ENCODE assay signal across 8 cellular contexts in the genomic region with DNA sequence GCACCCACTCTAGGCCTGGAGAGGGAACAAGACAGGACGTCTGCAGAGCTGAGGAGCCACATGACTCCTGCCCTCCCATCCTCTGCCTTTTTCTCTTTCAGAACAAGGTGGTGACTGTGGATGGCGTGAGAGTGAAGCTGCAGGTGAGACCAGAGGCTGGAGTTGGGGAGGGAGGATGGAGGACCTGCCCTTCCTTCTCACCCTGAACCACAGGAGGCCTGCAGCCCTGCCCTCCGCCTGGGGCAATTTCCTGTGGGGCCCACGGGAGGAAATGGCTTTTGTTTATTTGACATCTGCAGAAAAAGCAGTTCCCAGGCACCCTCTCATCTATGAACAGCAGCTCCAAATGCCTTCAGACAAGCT. TPM values are rescaled to one million over a fixed set of nuclear protein-coding genes. Genes with fewer than 3 reads are reported as not detected.
DNase-seq lines count a peak whose midpoint lies in the region; ATAC-seq, FAIRE-seq and TF ChIP-seq lines count a peak whose summit lies in the region.

No MANE protein-coding gene starts in this region.

- POLR2A ChIA-PET in CD4-positive, alpha-beta memory T cell (lab: Charles Lee; ENCODE audit: partially characterized antibody), result interaction anchor here (0.6 to 9.1 kb wide), 20 partner anchors 9 to 275 kb away, joined by 3 to 195 read pairs (median 5); a partner anchor contains a TSS
- POLR2A ChIA-PET in PC-3 (lab: Charles Lee; ENCODE audit: unreplicated experiment), result interaction anchor here (0.7 kb wide), 1 partner anchor 35 kb away, joined by 6 read pairs; no protein-coding TSS in a partner anchor
- POLR2A ChIA-PET in H1 (lab: Charles Lee; ENCODE audit: partially characterized antibody), result interaction anchor here (0.7 to 1.8 kb wide), 5 partner anchors 8 to 41 kb away, joined by 3 to 4 read pairs (median 3); a partner anchor contains a TSS

- peak overlapping the region; percentile 20 to 30 for H3K4me3 ChIP-seq in CD4-positive, alpha-beta memory T cell (ENCODE audit: low read length in 2 of 2)
- H3K4me3 ChIP-seq in PC-3 (ENCODE audit: low read length), result no peak overlapping the region
- H3K4me3 ChIP-seq in H1 (ENCODE audit: extremely low read depth in 1 of 4, insufficient read depth in 2 of 4, low read depth in 3 of 4, low read length in 4 of 4), result no peak overlapping the region
- H3K4me3 ChIP-seq in BE2C (ENCODE audit: low read depth, low read length), result no peak overlapping the region
- peak overlapping the region in 1 of 10 donors; percentile 9 for H3K4me3 ChIP-seq in heart right ventricle

- peak overlapping the region; percentile 63; the same call in 1 of the 2 replicates for H2BK12ac ChIP-seq in H1 (ENCODE audit: low read depth, low read length)

- intact Hi-C loops in CD4-positive, alpha-beta memory T cell (cut with micrococcal nuclease), result loop anchor here (1.0 kb wide), 1 partner anchor 38 kb away; no protein-coding TSS in a partner anchor
- intact Hi-C loops in PC-3 (cut with micrococcal nuclease), result no loop called here
- intact Hi-C loops in heart right ventricle (cut with DNase I), result loop anchor here in 4 of 10 donors (5.0 to 10.0 kb wide), 5 partner anchors 40 to 537 kb away; a partner anchor contains a TSS

- H4K8ac ChIP-seq in H1 (ENCODE audit: extremely low read depth, insufficient read depth, low read length), result no peak overlapping the region

- TF ChIP-seq EP300 in H1 (IDR thresholded peaks at IDR 0.05; ENCODE audit: borderline replicate concordance in 1 of 2, low read depth in 2 of 2, low read length in 2 of 2), result no peak

- no peaks in the 10 kb centered on the region for H3K27me3 Mint-ChIP-seq in CD4-positive, alpha-beta memory T cell
- H3K27me3 Mint-ChIP-seq in nephron progenitor cell (ENCODE audit: low read depth, poor library complexity), result peaks cover 37% of the 10 kb centered on the region

- H3K79me2 ChIP-seq in PC-3 (ENCODE audit: low read length) (no peaks in the 10 kb centered on the region), H1 (ENCODE audit: control insufficient read depth in 1 of 2, insufficient read depth in 2 of 2, low read length in 2 of 2) (no peaks in the 10 kb centered on the region)

- H2AK5ac ChIP-seq in H1 (ENCODE audit: low read depth, low read length), result 0 out of 2 replicates have a peak overlapping the region, but pooled peaks have one; percentile 55

- WGBS in H1 (ENCODE audit: extremely low coverage in 1 of 2, insufficient coverage in 1 of 2, insufficient read length in 1 of 2, insufficient replicate concordance in 2 of 2, low coverage in 1 of 2, low lambda C conversion rate in 2 of 2, missing lambda C conversion rate in 1 of 2), 2 experiments, result 68% methylated on average over 3 of the region's 4 CpGs; no CpG with 5 or more reads in 1 of the 2 experiments
- 33 to 35% methylated on average over 4 of the region's 4 CpGs for WGBS in heart right ventricle, 2 donors

- H3F3A ChIP-seq in PC-3 (ENCODE audit: low read length, unreplicated experiment), result no peaks in the 10 kb centered on the region

- H3K79me1 ChIP-seq in H1 (ENCODE audit: low read depth, low read length), result no peaks in the 10 kb centered on the region

- no peak overlapping the region for H2BK20ac ChIP-seq in H1 (ENCODE audit: low read length)

- peaks cover 95% of the 10 kb centered on the region for H3K4me1 ChIP-seq in CD4-positive, alpha-beta memory T cell (ENCODE audit: insufficient read depth, low read length)
- H3K4me1 ChIP-seq in PC-3 (ENCODE audit: insufficient read depth, low read length) (peaks cover 22% of the 10 kb centered on the region), H1 (replicated peaks in 1 of 4; ENCODE audit: control insufficient read depth in 3 of 4, insufficient read depth in 4 of 4, low read length in 3 of 4) (peaks cover 10 to 29% (median 19%) of the 10 kb centered on the region in 4 experiments), BE2C (no peaks in the 10 kb centered on the region), heart right ventricle (peaks cover 7 to 97% (median 43%) of the 10 kb centered on the region in 9 donors)

- H2BK5ac ChIP-seq in H1 (ENCODE audit: low read depth, low read length), result peak overlapping the region; percentile 53; the same call in 1 of the 2 replicates

- BruUV-seq in PC-3 (replicated peaks; lab: Mats Ljungman, UMichigan), result no TSS peak

- TF ChIP-seq CTCF in PC-3 (conservative IDR thresholded peaks at IDR 0.05; ENCODE audit: low read depth, low read length), result no peak
- no peak for TF ChIP-seq CTCF in H1 (IDR thresholded peaks at IDR 0.05; ENCODE audit: control extremely low read depth in 1 of 3, insufficient read depth in 1 of 3, low read depth in 1 of 3, low read length in 3 of 3)
- TF ChIP-seq CTCF in nephron progenitor cell (IDR thresholded peaks at IDR 0.05), result no peak
- TF ChIP-seq CTCF in BE2C (IDR thresholded peaks at IDR 0.05; ENCODE audit: low read depth, low read length), result no peak
- no peak for TF ChIP-seq CTCF in heart right ventricle (IDR thresholded peaks at IDR 0.05)

- H3K4ac ChIP-seq in H1 (replicated peaks; ENCODE audit: insufficient read length, low read depth, low read length), result no peak overlapping the region

- 0 out of 2 replicates have a peak overlapping the region, but pooled peaks have one; percentile 8 for H2BK15ac ChIP-seq in H1 (ENCODE audit: low read length)

- H3K4me3 Mint-ChIP-seq in CD4-positive, alpha-beta memory T cell, result peak overlapping the region; percentile 72 to 91 (median 79)
- H3K4me3 Mint-ChIP-seq in nephron progenitor cell, result no peak overlapping the region

- H3K9me3 ChIP-seq in CD4-positive, alpha-beta memory T cell (ENCODE audit: control insufficient read depth in 1 of 2, low read length in 2 of 2), result no peaks in the 10 kb centered on the region
- no peaks in the 10 kb centered on the region for H3K9me3 ChIP-seq in PC-3 (ENCODE audit: low read length)
- no peaks in the 10 kb centered on the region for H3K9me3 ChIP-seq in H1 (ENCODE audit: insufficient read depth in 2 of 2, low read depth in 1 of 2, low read length in 1 of 2)
- no peaks in the 10 kb centered on the region for H3K9me3 ChIP-seq in BE2C
- H3K9me3 ChIP-seq in heart right ventricle, result no peaks in the 10 kb centered on the region

- H3K9ac ChIP-seq in PC-3 (ENCODE audit: low read length) (no peak overlapping the region), H1 (replicated peaks in 1 of 4; ENCODE audit: extremely low read depth in 1 of 4, low read depth in 3 of 4, low read length in 3 of 4) (no peak overlapping the region)

- no peak for FAIRE-seq in H1 (lab: Jason Lieb, UNC)

- H3K23me2 ChIP-seq in H1 (ENCODE audit: low read depth, low read length), result peaks cover 6% of the 10 kb centered on the region; the same call in 1 of the 2 replicates

- peaks cover 3 to 4% of the 10 kb centered on the region in 2 donors for H3K36me3 Mint-ChIP-seq in CD4-positive, alpha-beta memory T cell
- no peaks in the 10 kb centered on the region for H3K36me3 Mint-ChIP-seq in nephron progenitor cell (ENCODE audit: low read depth)

- H3K4me2 ChIP-seq in PC-3 (ENCODE audit: low read length) (no peak overlapping the region), H1 (ENCODE audit: insufficient read depth in 1 of 2, low read depth in 2 of 2, low read length in 2 of 2) (no peak overlapping the region)

- peaks cover 54 to 95% (median 75%) of the 10 kb centered on the region in 4 donors for H3K4me1 Mint-ChIP-seq in CD4-positive, alpha-beta memory T cell
- H3K4me1 Mint-ChIP-seq in nephron progenitor cell, result peaks cover 75% of the 10 kb centered on the region

- no peak overlapping the region for H2BK120ac ChIP-seq in H1 (replicated peaks; ENCODE audit: low read depth, low read length)

- H2AFZ ChIP-seq in PC-3 (ENCODE audit: low read length) (no peak overlapping the region), H1 (ENCODE audit: low read length) (no peak overlapping the region)

- peak overlapping the region; percentile 68; the same call in 1 of the 2 replicates for H3K18ac ChIP-seq in H1 (ENCODE audit: extremely low read depth, low read length)

- H3K23ac ChIP-seq in H1 (ENCODE audit: insufficient read length), result no peak overlapping the region

- no peaks in the 10 kb centered on the region for H4K20me1 ChIP-seq in PC-3 (ENCODE audit: low read length)
- H4K20me1 ChIP-seq in H1 (replicated peaks in 1 of 2; ENCODE audit: control insufficient read depth in 1 of 2, insufficient read depth in 2 of 2, low read length in 2 of 2), result no peaks in the 10 kb centered on the region

- CTCF ChIA-PET in CD4-positive, alpha-beta memory T cell (lab: Charles Lee; ENCODE audit: partially characterized antibody), result interaction anchor here (0.8 to 8.2 kb wide), 12 partner anchors 10 to 123 kb away, joined by 3 to 136 read pairs (median 8); a partner anchor contains a TSS
- CTCF ChIA-PET in PC-3 (lab: Charles Lee) (no interaction called here), H1 (lab: Charles Lee; ENCODE audit: partially characterized antibody) (interaction anchor here (0.8 to 3.2 kb wide), 14 partner anchors 10 to 176 kb away, joined by 3 to 23 read pairs (median 4); no protein-coding TSS in a partner anchor)

- peak in 4 of 5 donors; percentile 46 to 58 (median 57) for DNase-seq in CD4-positive, alpha-beta memory T cell
- DNase-seq in PC-3 (peak; percentile 52), H1 (ENCODE audit: low read depth in 1 of 2, low spot score in 2 of 2) (no peak), nephron progenitor cell (no peak), cortex of kidney (lab: John Stamatoyannopoulos, UW) (no peak), BE2C (no peak), heart right ventricle (no peak)

- no peak for TF ChIP-seq RAD21 in H1 (IDR thresholded peaks at IDR 0.05 in 1 of 2, conservative IDR thresholded peaks at IDR 0.05 in 1 of 2; ENCODE audit: low read depth in 2 of 2, low read length in 2 of 2)

- no peaks in the 10 kb centered on the region for H3K9me2 ChIP-seq in PC-3 (replicated peaks; ENCODE audit: low read length)

- ATAC-seq in GM21367 (IDR thresholded peaks at IDR 0.05; ENCODE audit: unreplicated experiment) (peak; percentile 37), PC-3 (peak; percentile 2; the same call in 1 of the 2 replicates), heart right ventricle (no peak)

- H3K27ac Mint-ChIP-seq in CD4-positive, alpha-beta memory T cell, result peak overlapping the region in 6 of 7 donors; percentile 88 to 96 (median 90)
- H3K27ac Mint-ChIP-seq in nephron progenitor cell, result no peak overlapping the region

- no peak overlapping the region for H4K5ac ChIP-seq in H1 (ENCODE audit: insufficient read length, low read depth, low read length)

- H3K14ac ChIP-seq in H1 (ENCODE audit: insufficient read length), result no peak overlapping the region

- no peaks in the 10 kb centered on the region for H3K27me3 ChIP-seq in CD4-positive, alpha-beta memory T cell (ENCODE audit: insufficient read depth, low read length)
- H3K27me3 ChIP-seq in PC-3 (ENCODE audit: low read length), result peaks cover 29% of the 10 kb centered on the region
- H3K27me3 ChIP-seq in H1 (replicated peaks in 1 of 4; ENCODE audit: control insufficient read depth in 3 of 4, extremely low read depth in 1 of 4, insufficient read depth in 3 of 4, low read length in 3 of 4), result peaks cover 0 to 3% (median 0%) of the 10 kb centered on the region in 4 experiments; a peak in 2 of 7 replicates
- peaks cover 16% of the 10 kb centered on the region for H3K27me3 ChIP-seq in BE2C
- H3K27me3 ChIP-seq in heart right ventricle, result peaks cover 0 to 49% (median 41%) of the 10 kb centered on the region in 7 donors

- no peak for TF ChIP-seq POLR2A in H1 (IDR thresholded peaks at IDR 0.05; ENCODE audit: control extremely low read depth in 1 of 2, low read depth in 2 of 2, low read length in 2 of 2)

- H3K9me3 Mint-ChIP-seq in CD4-positive, alpha-beta memory T cell, result no peaks in the 10 kb centered on the region
- H3K9me3 Mint-ChIP-seq in nephron progenitor cell, result no peaks in the 10 kb centered on the region

- H4K91ac ChIP-seq in H1 (replicated peaks; ENCODE audit: insufficient read length, low read length), result peak overlapping the region; percentile 77

- no peaks in the 10 kb centered on the region for H3K36me3 ChIP-seq in CD4-positive, alpha-beta memory T cell (ENCODE audit: insufficient read depth, low read length)
- no peaks in the 10 kb centered on the region for H3K36me3 ChIP-seq in PC-3 (ENCODE audit: low read depth, low read length)
- no peaks in the 10 kb centered on the region for H3K36me3 ChIP-seq in H1 (ENCODE audit: control insufficient read depth in 2 of 4, insufficient read depth in 4 of 4, low read length in 3 of 4)
- H3K36me3 ChIP-seq in BE2C, result no peaks in the 10 kb centered on the region
- no peaks in the 10 kb centered on the region for H3K36me3 ChIP-seq in heart right ventricle

- peak overlapping the region; percentile 49 for H3K27ac ChIP-seq in CD4-positive, alpha-beta memory T cell (ENCODE audit: low read depth, low read length)
- H3K27ac ChIP-seq in PC-3 (ENCODE audit: low read length) (no peak overlapping the region), H1 (ENCODE audit: low read depth, low read length) (no peak overlapping the region), heart right ventricle (peak overlapping the region in 5 of 10 donors; percentile 23 to 85 (median 37))

- no peak overlapping the region for H3K56ac ChIP-seq in H1 (replicated peaks; ENCODE audit: insufficient read length, low read depth, low read length)

RNA-seq across cellular contexts. Expression of a gene that starts 5.1 kb away (rescaled TPM):
- total RNA-seq in CD4-positive, alpha-beta memory T cell, result 10 to 100 TPM; 23.2 to 25.9 TPM
- polyA plus RNA-seq in CD4-positive, alpha-beta memory T cell, result 10 to 100 TPM; 47.8 to 52.3 TPM
- 0.17 and 0.66 TPM in 2 replicates for total RNA-seq in PC-3 (2014; rRNA removed)
- total RNA-seq in H1 (2021; fragmentation: NEBNext Ultra II Directional; extraction: Animal tissue kit (Norgen Biotek cat#: 25700)), result 5.2 and 5.5 TPM in 2 replicates
- 6.1 and 6.6 TPM in 2 replicates for polyA plus RNA-seq in H1 (2011; rRNA removed)
- 9.7 TPM for polyA plus RNA-seq in H1 (2011; cell fraction: cytosol; rRNA removed)
- polyA plus RNA-seq in H1 (2011; cell fraction: nucleus; rRNA removed), result 13.3 TPM
- polyA plus RNA-seq in H1 (2012, experiment 1 of 2), result 5.0 to 7.8 TPM (median 6.5 TPM) in 4 replicates
- polyA plus RNA-seq in H1 (2012, experiment 2 of 2), result 4.2 TPM
- polyA plus RNA-seq in H1 (2013, experiment 1 of 2), result 6.1 TPM
- polyA plus RNA-seq in H1 (2013, experiment 2 of 2), result 5.8 TPM
- polyA minus RNA-seq in H1 (2011; rRNA and poly(A)+ RNA removed), result 4.4 and 12.4 TPM in 2 replicates
- 7.9 TPM for polyA minus RNA-seq in H1 (2011; cell fraction: cytosol; rRNA and poly(A)+ RNA removed)
- polyA minus RNA-seq in H1 (2011; cell fraction: nucleus; rRNA and poly(A)+ RNA removed), result 2.7 TPM
- 2.9 TPM for polyA plus RNA-seq in BE2C (2012; ENCODE audit: insufficient read depth, insufficient read length, low read depth)
- total RNA-seq in heart right ventricle, result 1 to 10 TPM in 9 of 10 donors, under 1 TPM in 1; 0.95 to 2.8 (median 1.6) TPM
- 1 to 10 TPM in 1 of 2 donors, under 1 TPM in 1; 0.93 to 2.7 TPM for polyA plus RNA-seq in heart right ventricle

RNA-seq across cellular contexts. Expression of a gene that starts 6.3 kb away (rescaled TPM):
- 100 to 1,000 TPM; 202 to 209 TPM for total RNA-seq in CD4-positive, alpha-beta memory T cell
- polyA plus RNA-seq in CD4-positive, alpha-beta memory T cell, result 100 to 1,000 TPM; 324 to 448 TPM
- total RNA-seq in PC-3 (2014; rRNA removed), result 75.0 and 116 TPM in 2 replicates
- total RNA-seq in H1 (2021; fragmentation: NEBNext Ultra II Directional; extraction: Animal tissue kit (Norgen Biotek cat#: 25700)), result 91.3 and 92.9 TPM in 2 replicates
- 99.2 and 140 TPM in 2 replicates for polyA plus RNA-seq in H1 (2011; rRNA removed)
- 107 TPM for polyA plus RNA-seq in H1 (2011; cell fraction: cytosol; rRNA removed)
- 85.0 TPM for polyA plus RNA-seq in H1 (2011; cell fraction: nucleus; rRNA removed)
- polyA plus RNA-seq in H1 (2012, experiment 1 of 2), result 74.7 to 102 TPM (median 92.8 TPM) in 4 replicates
- 128 TPM for polyA plus RNA-seq in H1 (2012, experiment 2 of 2)
- 121 TPM for polyA plus RNA-seq in H1 (2013, experiment 1 of 2)
- polyA plus RNA-seq in H1 (2013, experiment 2 of 2), result 130 TPM
- 57.8 and 78.7 TPM in 2 replicates for polyA minus RNA-seq in H1 (2011; rRNA and poly(A)+ RNA removed)
- 43.7 TPM for polyA minus RNA-seq in H1 (2011; cell fraction: cytosol; rRNA and poly(A)+ RNA removed)
- 26.3 TPM for polyA minus RNA-seq in H1 (2011; cell fraction: nucleus; rRNA and poly(A)+ RNA removed)
- polyA plus RNA-seq in BE2C (2012; ENCODE audit: insufficient read depth, insufficient read length, low read depth), result 74.2 TPM
- total RNA-seq in heart right ventricle, result 10 to 100 TPM in 6 of 10 donors, 1 to 10 TPM in 4; 6.7 to 33.4 (median 12.7) TPM
- polyA plus RNA-seq in heart right ventricle, result 10 to 100 TPM in 1 of 2 donors, 1 to 10 TPM in 1; 6.9 to 24.5 TPM

RNA-seq across cellular contexts. Expression of a gene that starts 29.4 kb away (rescaled TPM):
- under 1 TPM in 1 of 2 experiments, not detected in 1; 0.23 TPM for total RNA-seq in CD4-positive, alpha-beta memory T cell
- not detected for polyA plus RNA-seq in CD4-positive, alpha-beta memory T cell
- total RNA-seq in PC-3 (2014; rRNA removed), result not detected in 2 replicates
- total RNA-seq in H1 (2021; fragmentation: NEBNext Ultra II Directional; extraction: Animal tissue kit (Norgen Biotek cat#: 25700)), result not detected in 2 replicates
- not detected in 2 replicates for polyA plus RNA-seq in H1 (2011; rRNA removed)
- not detected for polyA plus RNA-seq in H1 (2011; cell fraction: cytosol; rRNA removed)
- not detected for polyA plus RNA-seq in H1 (2011; cell fraction: nucleus; rRNA removed)
- not detected in 4 replicates for polyA plus RNA-seq in H1 (2012, experiment 1 of 2)
- polyA plus RNA-seq in H1 (2012, experiment 2 of 2), result not detected
- polyA plus RNA-seq in H1 (2013, experiment 1 of 2), result not detected
- polyA plus RNA-seq in H1 (2013, experiment 2 of 2), result not detected
- polyA minus RNA-seq in H1 (2011; rRNA and poly(A)+ RNA removed), result not detected in 2 replicates
- not detected for polyA minus RNA-seq in H1 (2011; cell fraction: cytosol; rRNA and poly(A)+ RNA removed)
- polyA minus RNA-seq in H1 (2011; cell fraction: nucleus; rRNA and poly(A)+ RNA removed), result not detected
- polyA plus RNA-seq in BE2C (2012; ENCODE audit: insufficient read depth, insufficient read length, low read depth), result not detected
- total RNA-seq in heart right ventricle, result 1 to 10 TPM in 1 of 10 donors, under 1 TPM in 6, not detected in 3; 0.13 to 4.5 (median 0.34) TPM
- under 1 TPM; 0.15 to 0.36 TPM for polyA plus RNA-seq in heart right ventricle

RNA-seq across cellular contexts. Expression of a gene that starts 34.0 kb away (rescaled TPM):
- total RNA-seq in CD4-positive, alpha-beta memory T cell, result 10 to 100 TPM; 60.0 to 70.3 TPM
- polyA plus RNA-seq in CD4-positive, alpha-beta memory T cell, result 10 to 100 TPM; 11.9 to 19.1 TPM
- total RNA-seq in PC-3 (2014; rRNA removed) (47.2 and 55.4 TPM in 2 replicates), heart right ventricle (10 to 100 TPM; 10.6 to 25.9 (median 17.0) TPM)
- total RNA-seq in H1 (2021; fragmentation: NEBNext Ultra II Directional; extraction: Animal tissue kit (Norgen Biotek cat#: 25700)), result 40.6 and 42.7 TPM in 2 replicates
- polyA plus RNA-seq in H1 (2011; rRNA removed) (32.3 and 42.4 TPM in 2 replicates), heart right ventricle (10 to 100 TPM; 33.6 to 42.9 TPM)
- polyA plus RNA-seq in H1 (2011; cell fraction: cytosol; rRNA removed), result 67.6 TPM
- 198 TPM for polyA plus RNA-seq in H1 (2011; cell fraction: nucleus; rRNA removed)
- 49.1 to 72.7 TPM (median 58.9 TPM) in 4 replicates for polyA plus RNA-seq in H1 (2012, experiment 1 of 2)
- 32.4 TPM for polyA plus RNA-seq in H1 (2012, experiment 2 of 2)
- polyA plus RNA-seq in H1 (2013, experiment 1 of 2), result 28.5 TPM
- 24.6 TPM for polyA plus RNA-seq in H1 (2013, experiment 2 of 2)
- 39.6 and 41.7 TPM in 2 replicates for polyA minus RNA-seq in H1 (2011; rRNA and poly(A)+ RNA removed)
- 18.8 TPM for polyA minus RNA-seq in H1 (2011; cell fraction: cytosol; rRNA and poly(A)+ RNA removed)
- 50.9 TPM for polyA minus RNA-seq in H1 (2011; cell fraction: nucleus; rRNA and poly(A)+ RNA removed)
- polyA plus RNA-seq in BE2C (2012; ENCODE audit: insufficient read depth, insufficient read length, low read depth), result 191 TPM

Comparison
In these comparisons a context has a peak if more than half of its experiments do, and no peak if none do; other contexts are left out.
1. DNase-seq: peak in CD4-positive, alpha-beta memory T cell (4 of 5) and PC-3 (single experiment); none in H1 (0 of 2), nephron progenitor cell (single experiment), cortex of kidney (single experiment), BE2C (single experiment) and heart right ventricle (0 of 2).
2. H3K4me3 ChIP-seq: peak in CD4-positive, alpha-beta memory T cell (2 of 2); none in PC-3 (single experiment), H1 (0 of 4) and BE2C (single experiment).
3. ATAC-seq: peak in GM21367 (single experiment) and PC-3 (single experiment); none in heart right ventricle (0 of 8).